ENCODE assay signal across 19 cellular contexts in the genomic region with DNA sequence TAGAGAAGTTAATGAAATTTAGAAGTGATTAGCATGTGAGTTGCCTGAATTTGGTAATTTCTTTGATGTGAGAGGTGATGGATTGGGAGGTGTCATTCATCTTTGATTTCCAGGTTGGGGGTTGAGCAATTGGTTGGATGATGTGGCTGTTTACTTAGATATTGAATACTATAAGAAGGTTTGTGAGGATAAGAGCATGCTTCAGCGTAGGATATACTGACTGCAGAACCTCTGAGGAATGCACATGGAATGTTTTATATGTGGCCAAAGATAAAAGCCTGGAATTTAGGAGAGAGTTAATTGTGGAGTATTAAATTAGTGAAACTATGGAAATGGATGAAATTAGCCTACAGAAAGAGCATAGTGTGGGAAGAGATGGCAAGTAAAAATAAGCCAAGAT.
A peak's percentile ranks its signal among the peaks of the same experiment; 100 is the strongest.
DNase-seq lines count a peak whose midpoint lies in the region; ATAC-seq and TF ChIP-seq lines count a peak whose summit lies in the region.
"Had no signal": no experiment of that assay in that cellular context is flagged by ENCODE, and none has a peak within 500 bp of the region (broad histone marks: within the 10 kb centered on the region; RNA-seq: fewer than 3 reads in every experiment).

No MANE protein-coding gene starts in this region.

- no peak overlapping the region for H2AFZ ChIP-seq in osteoblast (ENCODE audit: low read length)

- H3K4me3 ChIP-seq in brain microvascular endothelial cell (ENCODE audit: low read depth, low read length), result no peak overlapping the region
- H3K4me3 ChIP-seq in epithelial cell of esophagus (ENCODE audit: low read length), result no peak overlapping the region
- H3K4me3 ChIP-seq in osteoblast (ENCODE audit: insufficient read depth, low read length), result no peak overlapping the region

- no peaks in the 10 kb centered on the region for H4K20me1 ChIP-seq in osteoblast (ENCODE audit: insufficient read depth, low read length)

- peak overlapping the region; percentile 29 for H3K4me2 ChIP-seq in osteoblast (ENCODE audit: insufficient read depth, low read length)

- H3K27ac ChIP-seq in brain microvascular endothelial cell (no peak overlapping the region), osteoblast (ENCODE audit: low read depth, low read length) (no peak overlapping the region)

- TF ChIP-seq CTCF in brain microvascular endothelial cell (IDR thresholded peaks at IDR 0.05; ENCODE audit: low read depth, low read length, missing control alignments) (no peak), epithelial cell of esophagus (IDR thresholded peaks at IDR 0.05; ENCODE audit: insufficient read depth, low read depth, low read length, missing control alignments) (no peak), osteoblast (IDR thresholded peaks at IDR 0.05; ENCODE audit: extremely low read depth, low read depth, low read length) (no peak), GM10266 (IDR thresholded peaks at IDR 0.05; ENCODE audit: control insufficient read depth, insufficient read depth, low read depth, missing control alignments) (no peak)

- H3K27me3 Mint-ChIP-seq in stimulated activated memory B cell treated with anti-CD40 and anti-IgM and Interleukin-4, amounts not matched to agents 10 μg/mL and 1 μg/mL and 100 μg/mL, for 72 hours, result no peaks in the 10 kb centered on the region

- no peaks in the 10 kb centered on the region for H3K4me1 Mint-ChIP-seq in stimulated activated memory B cell treated with anti-CD40 and anti-IgM and Interleukin-4, amounts not matched to agents 10 μg/mL and 1 μg/mL and 100 μg/mL, for 72 hours
- H3K4me1 Mint-ChIP-seq: CD4-positive, CD25-positive, alpha-beta regulatory T cell; CD8-positive, alpha-beta memory T cell had no signal

- H3K27ac Mint-ChIP-seq in stimulated activated memory B cell treated with anti-CD40 and anti-IgM and Interleukin-4, amounts not matched to agents 10 μg/mL and 1 μg/mL and 100 μg/mL, for 72 hours, result no peak overlapping the region
- H3K27ac Mint-ChIP-seq: CD4-positive, CD25-positive, alpha-beta regulatory T cell; HFFc6 had no signal

- no peak for ATAC-seq in stimulated activated memory B cell treated with anti-CD40 and anti-IgM and Interleukin-4, amounts not matched to agents 10 μg/mL and 1 μg/mL and 100 μg/mL, for 72 hours
- ATAC-seq: HCT116 had no signal

- H3K9me3 Mint-ChIP-seq in stimulated activated memory B cell treated with anti-CD40 and anti-IgM and Interleukin-4, amounts not matched to agents 10 μg/mL and 1 μg/mL and 100 μg/mL, for 72 hours, result peaks cover 4% of the 10 kb centered on the region
- H3K9me3 Mint-ChIP-seq: CD8-positive, alpha-beta memory T cell had no signal

- in situ Hi-C loops in brain microvascular endothelial cell (cut with HindIII; ENCODE audit: low pct_ligation_motif_present, low sequenced_read_pairs), result no loop called here

- peak; percentile 44 for DNase-seq in amniotic epithelial cell (ENCODE audit: low read depth)
- DNase-seq in brain microvascular endothelial cell, result peak; percentile 9
- peak; percentile 9 for DNase-seq in epithelial cell of esophagus (ENCODE audit: low read depth)
- no peak for DNase-seq in osteoblast (ENCODE audit: insufficient read length, low spot score, missing footprints)
- no peak for DNase-seq in GM03348 (ENCODE audit: low spot score)
- no peak for DNase-seq in hypothalamus (lab: John Stamatoyannopoulos, UW)
- no peak for DNase-seq in GM10266 (ENCODE audit: extremely low spot score)
- DNase-seq: ACHN; BE2C; C1 segment of cervical spinal cord; CD4-positive, CD25-positive, alpha-beta regulatory T cell; CD8-positive, alpha-beta memory T cell; COR-L47; DMS 273 treated with DMSO at 0.1 percent for 48 hours; GOT3; H7; HFFc6 had no signal

- H3K36me3 Mint-ChIP-seq in stimulated activated memory B cell treated with anti-CD40 and anti-IgM and Interleukin-4, amounts not matched to agents 10 μg/mL and 1 μg/mL and 100 μg/mL, for 72 hours, result no peaks in the 10 kb centered on the region
- H3K36me3 Mint-ChIP-seq: CD4-positive, CD25-positive, alpha-beta regulatory T cell had no signal

- no peaks in the 10 kb centered on the region for H3K79me2 ChIP-seq in osteoblast (ENCODE audit: insufficient read depth, low read length)

- no peaks in the 10 kb centered on the region for H3K4me1 ChIP-seq in osteoblast (ENCODE audit: insufficient read depth, low read length)
- H3K4me1 ChIP-seq: BE2C had no signal

- H3K36me3 ChIP-seq in brain microvascular endothelial cell (replicated peaks), result no peaks in the 10 kb centered on the region
- no peaks in the 10 kb centered on the region for H3K36me3 ChIP-seq in osteoblast (ENCODE audit: insufficient read depth, low read length)
- H3K36me3 ChIP-seq: BE2C had no signal

- no peaks in the 10 kb centered on the region for H3K9me3 ChIP-seq in osteoblast (ENCODE audit: low read depth, low read length)
- H3K9me3 ChIP-seq: BE2C had no signal

- H3K27me3 ChIP-seq in brain microvascular endothelial cell (replicated peaks), result no peaks in the 10 kb centered on the region
- H3K27me3 ChIP-seq in osteoblast (ENCODE audit: insufficient read depth, low read length), result no peaks in the 10 kb centered on the region
- H3K27me3 ChIP-seq: BE2C had no signal

- H3K4me3 Mint-ChIP-seq in stimulated activated memory B cell treated with anti-CD40 and anti-IgM and Interleukin-4, amounts not matched to agents 10 μg/mL and 1 μg/mL and 100 μg/mL, for 72 hours, result no peak overlapping the region
- H3K4me3 Mint-ChIP-seq: CD4-positive, CD25-positive, alpha-beta regulatory T cell; CD8-positive, alpha-beta memory T cell; HFFc6 had no signal

Comparison
In these comparisons a context has a peak if more than half of its experiments do, and no peak if none do; other contexts are left out.
1. DNase-seq: peak in amniotic epithelial cell (single experiment), brain microvascular endothelial cell (single experiment) and epithelial cell of esophagus (single experiment); none in osteoblast (single experiment), GM03348 (single experiment), hypothalamus (0 of 51) and GM10266 (single experiment).